In the genomic region with DNA sequence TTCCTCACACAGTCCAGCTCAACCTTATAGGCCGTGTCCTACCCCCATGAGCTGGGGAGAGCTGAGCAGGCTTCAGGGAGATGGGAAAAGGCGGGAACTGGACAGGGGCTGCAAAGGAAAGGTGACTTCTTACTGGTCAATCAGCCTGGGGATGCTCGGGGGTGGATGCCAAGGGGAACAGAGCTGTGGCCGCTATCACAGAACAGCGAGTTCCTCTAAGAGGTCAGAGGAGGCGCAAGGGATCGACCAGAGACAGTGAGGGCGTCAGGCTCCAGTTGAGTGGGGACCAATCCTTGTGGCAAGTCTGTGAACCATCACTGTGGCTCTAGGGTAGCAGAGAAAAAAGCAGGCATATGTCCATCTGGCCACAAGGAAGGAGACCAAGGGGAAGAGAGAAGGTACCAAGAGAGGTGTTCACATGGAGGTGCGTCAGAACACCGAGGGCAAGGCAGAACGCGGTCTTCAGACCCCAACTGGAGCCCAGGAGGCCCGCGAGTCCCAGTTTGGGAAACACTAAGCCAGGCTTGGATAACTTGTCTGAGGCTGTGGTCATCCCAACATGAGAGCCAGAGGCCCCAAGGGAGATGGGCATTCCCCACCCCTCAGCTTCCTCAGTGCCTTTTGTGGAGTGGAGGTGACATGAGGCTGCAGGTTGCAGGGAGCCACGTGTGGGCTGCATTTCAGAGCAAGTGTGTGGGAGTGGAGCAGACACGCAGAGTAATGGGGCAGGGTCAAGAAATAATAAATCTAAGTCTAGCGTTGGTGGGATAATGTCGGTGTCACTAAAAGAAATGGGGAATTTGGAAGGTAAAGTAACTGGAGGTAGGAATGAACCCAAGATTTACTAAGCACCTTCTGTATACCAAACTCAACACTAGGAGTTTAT, we compare ENCODE assay signal across 17 cellular contexts. TPM values are rescaled to one million over a fixed set of nuclear protein-coding genes. Genes with fewer than 3 reads are reported as not detected.
"Had no signal": no experiment of that assay in that cellular context is flagged by ENCODE, and none has a peak within 500 bp of the region (broad histone marks: within the 10 kb centered on the region; RNA-seq: fewer than 3 reads in every experiment).

No MANE protein-coding gene starts in this region.

- H3K36me3 Mint-ChIP-seq: activated naive CD4-positive, alpha-beta T cell treated with anti-CD3 and anti-CD28 coated beads, Interleukin-2, amount 50 U/mL, for 24 hours; immature natural killer cell; naive thymus-derived CD8-positive, alpha-beta T cell had no signal

- H3K4me3 Mint-ChIP-seq: activated naive CD4-positive, alpha-beta T cell treated with anti-CD3 and anti-CD28 coated beads, Interleukin-2, amount 50 U/mL, for 24 hours; dendritic cell treated with granulocyte-macrophage colony-stimulating factor and Interleukin-4, amounts not matched to agents 40 ng/mL and 50 ng/mL, for 4 days; immature natural killer cell; naive thymus-derived CD8-positive, alpha-beta T cell had no signal

- H3K27ac Mint-ChIP-seq: activated naive CD4-positive, alpha-beta T cell treated with anti-CD3 and anti-CD28 coated beads, Interleukin-2, amount 50 U/mL, for 24 hours; dendritic cell treated with granulocyte-macrophage colony-stimulating factor and Interleukin-4, amounts not matched to agents 40 ng/mL and 50 ng/mL, for 4 days had no signal

- ATAC-seq: foreskin keratinocyte; left colon; naive thymus-derived CD8-positive, alpha-beta T cell had no signal

- DNase-seq: activated CD4-positive, alpha-beta T cell treated with anti-CD3 and anti-CD28 coated beads, Interleukin-2, amount 50 U/mL, for 4 hours; activated T-cell treated with anti-CD3 and anti-CD28 coated beads for 4 hours; amniotic stem cell; effector memory CD4-positive, alpha-beta T cell; foreskin keratinocyte; immature natural killer cell; naive thymus-derived CD8-positive, alpha-beta T cell; retina; stimulated activated CD4-positive, alpha-beta T cell treated with anti-CD3 and anti-CD28 coated beads, Interleukin-4, amount 100 ng/mL, for 24 hours; stimulated activated naive CD4-positive, alpha-beta T cell treated with Interleukin-2 at 50 U/mL for 16 hours; substantia nigra had no signal

- H3K4me3 ChIP-seq: skin epidermis, tibial nerve had no signal

- H3K9me3 Mint-ChIP-seq: activated naive CD4-positive, alpha-beta T cell treated with anti-CD3 and anti-CD28 coated beads, Interleukin-2, amount 50 U/mL, for 24 hours; dendritic cell treated with granulocyte-macrophage colony-stimulating factor and Interleukin-4, amounts not matched to agents 40 ng/mL and 50 ng/mL, for 4 days; immature natural killer cell; naive thymus-derived CD8-positive, alpha-beta T cell had no signal

RNA-seq across cellular contexts. Expression of gene F10, which starts 3.9 kb away (rescaled TPM):
- total RNA-seq: foreskin keratinocyte; naive thymus-derived CD8-positive, alpha-beta T cell had no signal

RNA-seq across cellular contexts. Expression of gene F7, which starts 20.9 kb away (rescaled TPM):
- total RNA-seq: foreskin keratinocyte, tibial nerve had no signal

RNA-seq across cellular contexts. Expression of gene PROZ, which starts 31.9 kb away (rescaled TPM):
- total RNA-seq: foreskin keratinocyte; left colon; mucosa of gallbladder; naive thymus-derived CD8-positive, alpha-beta T cell; tibial nerve had no signal
